1 cellular context compared by ENCODE assay signal in genomic region chr18:48031641-48032040, GRCh38.
TF ChIP-seq lines count a peak whose summit lies in the region.

No MANE protein-coding gene starts in this region.

TF ChIP-seq in GM23338, 12 proteins besides CTCF, POLR2A, EP300 and RAD21 (continued from another document):
- TF ChIP-seq, protein P1, sequence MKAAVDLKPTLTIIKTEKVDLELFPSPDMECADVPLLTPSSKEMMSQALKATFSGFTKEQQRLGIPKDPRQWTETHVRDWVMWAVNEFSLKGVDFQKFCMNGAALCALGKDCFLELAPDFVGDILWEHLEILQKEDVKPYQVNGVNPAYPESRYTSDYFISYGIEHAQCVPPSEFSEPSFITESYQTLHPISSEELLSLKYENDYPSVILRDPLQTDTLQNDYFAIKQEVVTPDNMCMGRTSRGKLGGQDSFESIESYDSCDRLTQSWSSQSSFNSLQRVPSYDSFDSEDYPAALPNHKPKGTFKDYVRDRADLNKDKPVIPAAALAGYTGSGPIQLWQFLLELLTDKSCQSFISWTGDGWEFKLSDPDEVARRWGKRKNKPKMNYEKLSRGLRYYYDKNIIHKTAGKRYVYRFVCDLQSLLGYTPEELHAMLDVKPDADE (IDR thresholded peaks at IDR 0.05) = no peak
- TF ChIP-seq POLR2AphosphoS5 (IDR thresholded peaks at IDR 0.05; ENCODE audit: low read depth) (no peak), ZNF114 (CRISPR knock-in tag; IDR thresholded peaks at IDR 0.05) (no peak), CREB1 (CRISPR knock-in tag; IDR thresholded peaks at IDR 0.05; ENCODE audit: low read depth) (no peak), JUNB (IDR thresholded peaks at IDR 0.05; ENCODE audit: unreplicated experiment) (no peak), EZH2phosphoT487 (IDR thresholded peaks at IDR 0.05; ENCODE audit: unreplicated experiment) (no peak), NANOG (IDR thresholded peaks at IDR 0.05; ENCODE audit: borderline replicate concordance) (no peak), STAT1 (IDR thresholded peaks at IDR 0.05; ENCODE audit: unreplicated experiment) (no peak)
